Comparison of ENCODE assay signal across 7 cellular contexts in the genomic region with DNA sequence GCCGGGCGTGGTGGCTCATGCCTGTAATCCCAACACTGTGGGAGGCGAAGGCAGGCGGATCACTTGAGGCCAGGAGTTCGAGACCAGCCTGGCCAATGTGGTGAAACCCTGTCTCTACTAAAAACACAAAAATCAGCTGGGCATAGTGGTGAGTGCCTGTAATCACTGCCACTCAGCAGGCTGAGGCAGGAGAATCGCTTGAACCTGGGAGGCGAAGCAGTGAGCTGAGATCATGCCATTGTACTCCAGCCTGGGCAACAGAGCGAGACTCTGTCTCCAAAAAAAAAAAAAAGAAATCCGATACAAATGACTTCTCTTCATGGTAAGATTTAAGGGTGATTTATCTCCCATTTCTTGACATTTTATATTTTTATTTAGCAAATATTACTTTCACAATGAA. TPM values are rescaled to one million over a fixed set of nuclear protein-coding genes. Genes with fewer than 3 reads are reported as not detected.
DNase-seq lines count a peak whose midpoint lies in the region; ATAC-seq and TF ChIP-seq lines count a peak whose summit lies in the region.
"Not testable (repeated sequence)": the region's sequence is repeated elsewhere in the genome, so short reads cannot be mapped to it uniquely, and the experiment has no call there.

No MANE protein-coding gene starts in this region.

- not testable (repeated sequence) for H3K4me1 ChIP-seq in A673 (ENCODE audit: insufficient read depth, low read length, poor library complexity, severe bottlenecking); hepatocyte (ENCODE audit: insufficient read depth); mesenchymal stem cell (ENCODE audit: control insufficient read depth, insufficient read depth, low read depth, low read length)
- peaks cover 11% of the 10 kb centered on the region for H3K4me1 ChIP-seq in IMR-90 (ENCODE audit: control insufficient read depth, insufficient read depth, low read length)

- not testable (repeated sequence) for H3K9me1 ChIP-seq in IMR-90 (ENCODE audit: insufficient read depth, low read length)

- H2AK9ac ChIP-seq in IMR-90 (replicated peaks; ENCODE audit: low read depth, low read length, poor library complexity): not testable (repeated sequence)

- H3K36me3 ChIP-seq in A673 (ENCODE audit: insufficient read depth, low read length, poor library complexity, severe bottlenecking): peaks cover 98% of the 10 kb centered on the region
- not testable (repeated sequence) for H3K36me3 ChIP-seq in IMR-90 (ENCODE audit: control insufficient read depth, insufficient read depth, low read length); hepatocyte (replicated peaks; ENCODE audit: insufficient read depth, low read depth)
- peaks cover 0 to 94% of the 10 kb centered on the region in 2 experiments for H3K36me3 ChIP-seq in mesenchymal stem cell (ENCODE audit: control insufficient read depth in 1 of 2, insufficient read depth in 2 of 2, low read depth in 1 of 2, low read length in 2 of 2)

- H3K4me3 ChIP-seq in A673 (ENCODE audit: low read depth, low read length, poor library complexity, severe bottlenecking); IMR-90 (ENCODE audit: insufficient read depth, low read depth, low read length); hepatocyte; mesenchymal stem cell (ENCODE audit: insufficient read depth in 1 of 2, low read depth in 1 of 2, low read length in 2 of 2): not testable (repeated sequence)

- DNase-seq in A673 (ENCODE audit: low spot score); IMR-90; hepatocyte (ENCODE audit: low spot score); mesenchymal stem cell; progenitor cell of endocrine pancreas (ENCODE audit: low spot score, unreplicated experiment): not testable (repeated sequence)
- peak; percentile 30 for DNase-seq in Caki2 (ENCODE audit: low read depth)
- peak; percentile 56 for DNase-seq in kidney tubule cell (ENCODE audit: low spot score)

- peaks cover 20% of the 10 kb centered on the region for H3K36me3 Mint-ChIP-seq in progenitor cell of endocrine pancreas (ENCODE audit: insufficient read depth)

- not testable (repeated sequence) for H4K5ac ChIP-seq in IMR-90 (ENCODE audit: low read depth, low read length)

- in situ Hi-C loops in Caki2 (cut with HindIII; ENCODE audit: low pct_unique_long_range_greater_than_20kb, low sequenced_read_pairs); IMR-90 (cut with MboI; ENCODE audit: low sequenced_read_pairs): not testable (repeated sequence)

- not testable (repeated sequence) for H4K91ac ChIP-seq in IMR-90 (ENCODE audit: insufficient read depth, low read depth, low read length); mesenchymal stem cell (ENCODE audit: low read length)

- H3K27me3 Mint-ChIP-seq in progenitor cell of endocrine pancreas: not testable (repeated sequence)

- CTCF ChIA-PET in A673 (lab: Charles Lee): interaction anchor here (0.7 kb wide), 1 partner anchor 9 kb away, joined by 3 read pairs; no protein-coding TSS in a partner anchor
- CTCF ChIA-PET in IMR-90 (lab: Yijun Ruan, JAX): not testable (repeated sequence)

- H3K9ac ChIP-seq in IMR-90 (ENCODE audit: low read depth, low read length); mesenchymal stem cell (ENCODE audit: low read length): not testable (repeated sequence)

- H2AFZ ChIP-seq in IMR-90 (replicated peaks; ENCODE audit: low read length, poor library complexity); hepatocyte; mesenchymal stem cell (ENCODE audit: low read depth, low read length): not testable (repeated sequence)

- H3K79me1 ChIP-seq in IMR-90 (ENCODE audit: low read depth in 1 of 2, low read length in 2 of 2): peaks cover 3 to 10% of the 10 kb centered on the region in 2 experiments; a peak in 2 of 4 replicates
- not testable (repeated sequence) for H3K79me1 ChIP-seq in mesenchymal stem cell (replicated peaks; ENCODE audit: low read length, poor library complexity, severe bottlenecking)

- H2AK5ac ChIP-seq in IMR-90 (ENCODE audit: low read depth, low read length): peak overlapping the region; percentile 62; the same call in 1 of the 2 replicates
- not testable (repeated sequence) for H2AK5ac ChIP-seq in mesenchymal stem cell (ENCODE audit: low read length, severe bottlenecking)

- not testable (repeated sequence) for BruUV-seq in A673 (replicated peaks; lab: Mats Ljungman, UMichigan); IMR-90 (replicated peaks; lab: Mats Ljungman, UMichigan)

- POLR2A ChIA-PET in A673 (lab: Charles Lee; ENCODE audit: low non-redundant PET): not testable (repeated sequence)
- POLR2A ChIA-PET in IMR-90 (lab: Charles Lee; ENCODE audit: unreplicated experiment): interaction anchor here (0.6 kb wide), 1 partner anchor 248 kb away, joined by 4 read pairs; no protein-coding TSS in a partner anchor

- H3K27me3 ChIP-seq in A673 (replicated peaks; ENCODE audit: insufficient read depth, low read depth, low read length, poor library complexity); IMR-90 (ENCODE audit: control insufficient read depth, insufficient read depth, low read length); hepatocyte; mesenchymal stem cell (ENCODE audit: control insufficient read depth in 1 of 2, insufficient read depth in 1 of 2, low read length in 2 of 2): not testable (repeated sequence)

- H3K14ac ChIP-seq in IMR-90 (replicated peaks; ENCODE audit: low read depth, low read length); mesenchymal stem cell (ENCODE audit: low read length in 2 of 2): not testable (repeated sequence)

- not testable (repeated sequence) for H3K18ac ChIP-seq in IMR-90 (ENCODE audit: low read depth, low read length); mesenchymal stem cell (ENCODE audit: low read depth in 1 of 2, low read length in 2 of 2)

- peak overlapping the region; percentile 32 for H3K27ac ChIP-seq in A673 (ENCODE audit: low read depth, low read length, poor library complexity, severe bottlenecking)
- H3K27ac ChIP-seq in IMR-90 (ENCODE audit: insufficient read depth, low read length): peak overlapping the region; percentile 57
- H3K27ac ChIP-seq in hepatocyte: peak overlapping the region; percentile 11
- H3K27ac ChIP-seq in mesenchymal stem cell (ENCODE audit: low read length, poor library complexity, severe bottlenecking): peak overlapping the region; percentile 86

- no CpG with 5 or more reads among the region's 9 CpGs for WGBS in IMR-90 (ENCODE audit: extremely low coverage in 2 of 2, insufficient read length in 1 of 2), 2 experiments
- 90% methylated on average over 9 of the region's 9 CpGs for WGBS in hepatocyte (ENCODE audit: low lambda C conversion rate, missing lambda C conversion rate)
- over 99% methylated on average over 7 of the region's 9 CpGs for WGBS in mesenchymal stem cell

- H3K4ac ChIP-seq in IMR-90 (ENCODE audit: low read depth, low read length); mesenchymal stem cell (ENCODE audit: low read depth in 1 of 2, low read length in 2 of 2): not testable (repeated sequence)

- H3K9me3 ChIP-seq in A673 (ENCODE audit: low read depth, low read length, poor library complexity, severe bottlenecking); IMR-90 (ENCODE audit: control insufficient read depth, insufficient read depth, low read length); hepatocyte (ENCODE audit: low read depth); mesenchymal stem cell (ENCODE audit: control insufficient read depth, low read length): not testable (repeated sequence)

- not testable (repeated sequence) for H3K79me2 ChIP-seq in hepatocyte

- H3K4me1 Mint-ChIP-seq in progenitor cell of endocrine pancreas (ENCODE audit: low read depth): peaks cover 44% of the 10 kb centered on the region

- peak overlapping the region; percentile 88 for H3K27ac Mint-ChIP-seq in progenitor cell of endocrine pancreas

- not testable (repeated sequence) for H3K9me2 ChIP-seq in hepatocyte (replicated peaks; ENCODE audit: insufficient read depth)

- H3K56ac ChIP-seq in IMR-90 (ENCODE audit: extremely low read depth, insufficient read depth, low read length): not testable (repeated sequence)

- TF ChIP-seq RAD21 in IMR-90 (IDR thresholded peaks at IDR 0.05; ENCODE audit: low read length): not testable (repeated sequence)

- intact Hi-C loops in A673 (cut with micrococcal nuclease; ENCODE audit: unreplicated experiment); IMR-90 (cut with micrococcal nuclease): not testable (repeated sequence)

- not testable (repeated sequence) for H2BK15ac ChIP-seq in IMR-90 (ENCODE audit: low read depth, low read length); mesenchymal stem cell (ENCODE audit: low read depth, poor library complexity, severe bottlenecking)

- H2BK5ac ChIP-seq in IMR-90 (ENCODE audit: low read depth, low read length, poor library complexity, severe bottlenecking): peak overlapping the region; percentile 25
- H2BK5ac ChIP-seq in mesenchymal stem cell (ENCODE audit: low read depth, low read length, poor library complexity, severe bottlenecking): not testable (repeated sequence)

- H3K4me3 Mint-ChIP-seq in progenitor cell of endocrine pancreas (ENCODE audit: low read depth): peak overlapping the region; percentile 8

- dilution Hi-C loops in IMR-90 (cut with HindIII; ENCODE audit: low sequenced_read_pairs, unreplicated experiment): not testable (repeated sequence)

- TF ChIP-seq POLR2A in IMR-90 (IDR thresholded peaks at IDR 0.05; ENCODE audit: low read depth, low read length): not testable (repeated sequence)

- not testable (repeated sequence) for H3K9me3 Mint-ChIP-seq in progenitor cell of endocrine pancreas (ENCODE audit: low read depth)

- not testable (repeated sequence) for H2BK120ac ChIP-seq in IMR-90 (ENCODE audit: low read depth, low read length); mesenchymal stem cell (ENCODE audit: low read depth, low read length)

- H3K23ac ChIP-seq in IMR-90 (ENCODE audit: low read depth, low read length); mesenchymal stem cell (ENCODE audit: low read length in 2 of 2): not testable (repeated sequence)

- ATAC-seq in IMR-90 (ENCODE audit: low read depth): not testable (repeated sequence)

- not testable (repeated sequence) for TF ChIP-seq CTCF in A673 (conservative IDR thresholded peaks at IDR 0.05; ENCODE audit: low read depth, low read length); IMR-90 (conservative IDR thresholded peaks at IDR 0.05; ENCODE audit: low read depth, low read length); hepatocyte (IDR thresholded peaks at IDR 0.05; ENCODE audit: poor library complexity); progenitor cell of endocrine pancreas (IDR thresholded peaks at IDR 0.05; ENCODE audit: unreplicated experiment)

- H3K4me2 ChIP-seq in IMR-90 (ENCODE audit: low read depth, low read length); mesenchymal stem cell (ENCODE audit: low read length, poor library complexity, severe bottlenecking): not testable (repeated sequence)
- H3K4me2 ChIP-seq in hepatocyte: peak overlapping the region; percentile 22

- not testable (repeated sequence) for H2BK20ac ChIP-seq in IMR-90 (ENCODE audit: low read depth, low read length)

- 0 out of 4 replicates have a peak overlapping the region, but pooled peaks of 1 of the 2 experiments have one; percentile 61 for H4K8ac ChIP-seq in IMR-90 (ENCODE audit: low read depth in 2 of 2, low read length in 2 of 2)
- not testable (repeated sequence) for H4K8ac ChIP-seq in mesenchymal stem cell (ENCODE audit: low read length)

- not testable (repeated sequence) for H2BK12ac ChIP-seq in mesenchymal stem cell (ENCODE audit: low read length in 2 of 2)

- H4K20me1 ChIP-seq in IMR-90 (ENCODE audit: insufficient read depth, low read length); hepatocyte (ENCODE audit: insufficient read depth, poor library complexity, severe bottlenecking): not testable (repeated sequence)

RNA-seq across cellular contexts. Expression of a gene that starts 59.5 kb away (rescaled TPM):
- 1,009 and 1,043 TPM in 2 replicates for total RNA-seq in A673 (2021)
- 33.7 TPM in 2 replicates for total RNA-seq in Caki2 (2014; rRNA removed; shearing (Covaris generic); ENCODE audit: low replicate concordance)
- 75.8 and 78.0 TPM in 2 replicates for total RNA-seq in IMR-90 (2012; rRNA removed)
- 72.3 and 84.7 TPM in 2 replicates for polyA plus RNA-seq in IMR-90 (2012; rRNA removed)
- polyA plus RNA-seq in IMR-90 (2012; cell fraction: cytosol; rRNA removed): 38.5 and 39.4 TPM in 2 replicates
- 86.8 and 152 TPM in 2 replicates for polyA plus RNA-seq in IMR-90 (2012; cell fraction: nucleus; rRNA removed; ENCODE audit: low replicate concordance)
- 77.3 and 82.2 TPM in 2 replicates for total RNA-seq in hepatocyte
- 89.4 and 115 TPM in 2 replicates for polyA plus RNA-seq in hepatocyte
- 102 TPM for polyA plus RNA-seq in mesenchymal stem cell (2013, experiment 1 of 2)
- polyA plus RNA-seq in mesenchymal stem cell (2013, experiment 2 of 2): 96.9 TPM
- total RNA-seq in progenitor cell of endocrine pancreas: 200 and 207 TPM in 2 replicates

Comparison
In these comparisons a context has a peak if more than half of its experiments do, and no peak if none do; other contexts are left out.
1. H3K27ac ChIP-seq: peak in every context shown above with its lines; median percentile 86 in mesenchymal stem cell; 57 in IMR-90; 32 in A673; 11 in hepatocyte.